Comparison of ENCODE assay signal across 24 cellular contexts in genomic region chr4:120722655-120723054, GRCh38.
"Had no signal": no experiment of that assay in that cellular context is flagged by ENCODE, and none has a peak within 500 bp of the region (broad histone marks: within the 10 kb centered on the region; RNA-seq: fewer than 3 reads in every experiment).

No MANE protein-coding gene starts in this region.

- H3K36me3 ChIP-seq: MG63, SJCRH30 had no signal

- DNase-seq: IMR-90, Karpas-422, KG1, MG63, NCI-H1092 treated with DMSO at 0.1 percent for 48 hours, NCI-H1436, NCI-H187, NCI-H2029, NCI-H2081 treated with DMSO at 0.1 percent for 48 hours, NCI-H2171, NCI-H226, NCI-H446, NCI-H510A, NCI-H524 treated with DMSO at 0.1 percent for 48 hours, NCI-H69, NCI-H774, PC-3, SHP77 treated with DMSO at 0.1 percent for 48 hours, SJCRH30 had no signal

- H3K27me3 ChIP-seq: MG63, SJCRH30 had no signal

- ATAC-seq: HepG2, Panc1, PC-3, Right ventricle myocardium inferior, SK-N-SH treated with all-trans-retinoic acid at 6 μM for 48 hours had no signal

- H3K27ac ChIP-seq: HL-60, SJCRH30 had no signal

- H3K4me3 ChIP-seq: MG63, SJCRH30 had no signal

- H3K9me3 ChIP-seq: MG63, SJCRH30 had no signal
